Comparison of ENCODE assay signal across 9 cellular contexts in genomic region chr3:168990621-168991020, GRCh38.
"Had no signal": no experiment of that assay in that cellular context is flagged by ENCODE, and none has a peak within 500 bp of the region (broad histone marks: within the 10 kb centered on the region; RNA-seq: fewer than 3 reads in every experiment).

No MANE protein-coding gene starts in this region.

- H2AFZ ChIP-seq: GM23338 had no signal

- H3K27me3 Mint-ChIP-seq: IgD-negative memory B cell had no signal

- H3K4me3 ChIP-seq: GM23338, HAP-1 had no signal

- H3K9me3 ChIP-seq: HAP-1 had no signal

- H3K4me2 ChIP-seq: GM23338 had no signal

- H3K9me3 Mint-ChIP-seq: GM23338, HFFc6 had no signal

- H3K4me1 Mint-ChIP-seq: IgD-negative memory B cell had no signal

- H3K4me3 Mint-ChIP-seq: GM23338, HFFc6, IgD-negative memory B cell had no signal

- ATAC-seq: GM23338, HCT116, HepG2 had no signal

- FAIRE-seq: HepG2 had no signal

- H3K36me3 Mint-ChIP-seq: IgD-negative memory B cell had no signal

- H3K36me3 ChIP-seq: HAP-1 had no signal

- H3K27ac Mint-ChIP-seq: GM23338, HFFc6, IgD-negative memory B cell had no signal

- H3K27ac ChIP-seq: HL-60 had no signal

- DNase-seq: H7, HFFc6, KBM-7 had no signal
